Comparison of ENCODE assay signal across 14 cellular contexts in the genomic region with DNA sequence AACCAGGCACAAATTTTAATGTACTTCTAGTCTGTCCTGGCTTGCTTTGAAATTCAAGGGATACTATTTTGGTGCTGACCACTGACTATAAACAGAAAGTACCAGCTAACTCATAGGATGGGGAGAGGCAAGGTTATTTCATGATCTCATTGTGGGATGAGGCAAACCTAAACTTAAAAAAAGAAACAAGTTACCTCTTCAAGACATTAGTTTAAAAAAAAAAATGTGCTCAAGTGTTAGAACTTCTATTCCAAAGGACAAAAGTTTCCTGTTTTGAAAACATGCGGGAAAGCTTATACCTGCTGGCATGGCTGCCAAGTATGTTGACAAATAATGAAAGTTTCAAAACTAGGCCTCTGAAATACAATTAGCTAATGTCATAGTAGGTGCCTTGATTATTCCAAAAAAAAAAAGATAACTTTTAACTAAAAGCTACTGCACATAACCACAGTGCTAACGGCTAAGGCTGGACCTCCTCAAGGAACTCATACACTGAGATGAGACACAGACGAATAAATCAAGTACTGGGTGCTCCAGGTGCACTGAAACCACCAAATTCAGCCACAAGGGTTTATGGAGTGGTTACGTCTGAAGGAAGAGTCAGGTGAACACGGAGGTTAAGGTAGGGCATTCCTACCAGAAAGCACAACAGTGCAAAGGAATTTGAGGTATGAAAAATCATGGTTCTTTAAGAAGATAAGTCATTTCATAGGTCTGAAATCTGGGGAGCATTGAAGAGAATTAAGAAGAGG. TPM values are rescaled to one million over a fixed set of nuclear protein-coding genes. Genes with fewer than 3 reads are reported as not detected.
DNase-seq lines count a peak whose midpoint lies in the region; ATAC-seq and TF ChIP-seq lines count a peak whose summit lies in the region.
"Had no signal": no experiment of that assay in that cellular context is flagged by ENCODE, and none has a peak within 500 bp of the region (broad histone marks: within the 10 kb centered on the region; RNA-seq: fewer than 3 reads in every experiment).

No MANE protein-coding gene starts in this region.

- H3K4me3 ChIP-seq in GM23338 = no peak overlapping the region
- H3K4me3 ChIP-seq in mesenchymal stem cell (ENCODE audit: insufficient read depth in 1 of 2, low read depth in 1 of 2, low read length in 2 of 2) = no peak overlapping the region
- no peak overlapping the region for H3K4me3 ChIP-seq in prostate gland

- no peaks in the 10 kb centered on the region for H3K9me3 ChIP-seq in T-helper 17 cell (ENCODE audit: control insufficient read depth, low read length, poor library complexity, severe bottlenecking)
- H3K9me3 ChIP-seq in mesenchymal stem cell (ENCODE audit: control insufficient read depth, low read length) = no peaks in the 10 kb centered on the region
- no peaks in the 10 kb centered on the region for H3K9me3 ChIP-seq in prostate gland

- no peak overlapping the region for H3K9ac ChIP-seq in mesenchymal stem cell (ENCODE audit: low read length)

- no peaks in the 10 kb centered on the region for H3F3A ChIP-seq in GM23338 (replicated peaks; ENCODE audit: low read depth)

- H3K4me1 ChIP-seq in GM23338 (ENCODE audit: insufficient read depth) (peaks cover 8% of the 10 kb centered on the region; the same call in 1 of the 2 replicates), mesenchymal stem cell (ENCODE audit: control insufficient read depth, insufficient read depth, low read depth, low read length) (peaks cover 2% of the 10 kb centered on the region), prostate gland (replicated peaks) (no peaks in the 10 kb centered on the region)

- no peak overlapping the region for H4K8ac ChIP-seq in mesenchymal stem cell (ENCODE audit: low read length)

- no peak overlapping the region for H2AK5ac ChIP-seq in mesenchymal stem cell (ENCODE audit: low read length, severe bottlenecking)

- intact Hi-C loops in prostate gland (cut with DNase I) = no loop called here

- H3K27me3 ChIP-seq in GM23338 (ENCODE audit: insufficient read depth) (no peaks in the 10 kb centered on the region), mesenchymal stem cell (ENCODE audit: control insufficient read depth in 1 of 2, insufficient read depth in 1 of 2, low read length in 2 of 2) (no peaks in the 10 kb centered on the region), prostate gland (replicated peaks; ENCODE audit: insufficient read depth) (no peaks in the 10 kb centered on the region)

- H3K4me1 Mint-ChIP-seq in GM23338 (peaks cover 15% of the 10 kb centered on the region; the same call in 2 of the 3 replicates), T-helper 17 cell (peaks cover 48% of the 10 kb centered on the region)

- no peak overlapping the region for H2BK12ac ChIP-seq in mesenchymal stem cell (ENCODE audit: low read length in 2 of 2)

- no peak overlapping the region for H3K4ac ChIP-seq in mesenchymal stem cell (ENCODE audit: low read depth in 1 of 2, low read length in 2 of 2)

- no peaks in the 10 kb centered on the region for H3K36me3 ChIP-seq in GM23338 (ENCODE audit: insufficient read depth)
- H3K36me3 ChIP-seq in mesenchymal stem cell (ENCODE audit: control insufficient read depth in 1 of 2, insufficient read depth in 2 of 2, low read depth in 1 of 2, low read length in 2 of 2) = no peaks in the 10 kb centered on the region
- H3K36me3 ChIP-seq in prostate gland = no peaks in the 10 kb centered on the region

- no peaks in the 10 kb centered on the region for H3K9me3 Mint-ChIP-seq in GM23338

- H3K4me2 ChIP-seq in GM23338 (no peak overlapping the region), mesenchymal stem cell (ENCODE audit: low read length, poor library complexity, severe bottlenecking) (no peak overlapping the region)

- no peak overlapping the region for H2BK15ac ChIP-seq in mesenchymal stem cell (ENCODE audit: low read depth, poor library complexity, severe bottlenecking)

- WGBS in mesenchymal stem cell = 82% methylated on average over 4 of the region's 5 CpGs
- WGBS in prostate gland = 78% methylated on average over 5 of the region's 5 CpGs

- H4K91ac ChIP-seq in mesenchymal stem cell (ENCODE audit: low read length) = no peak overlapping the region

- no peak overlapping the region for H2BK120ac ChIP-seq in mesenchymal stem cell (ENCODE audit: low read depth, low read length)

- H3K36me3 Mint-ChIP-seq in GM23338 (ENCODE audit: low read depth) (no peaks in the 10 kb centered on the region), T-helper 17 cell (ENCODE audit: low read depth) (peaks cover 2% of the 10 kb centered on the region)

- H3K27ac ChIP-seq in GM23338 (ENCODE audit: low read depth) (no peak overlapping the region), mesenchymal stem cell (ENCODE audit: low read length, poor library complexity, severe bottlenecking) (no peak overlapping the region), prostate gland (no peak overlapping the region)

- no peak overlapping the region for H3K4me3 Mint-ChIP-seq in GM23338
- no peak overlapping the region for H3K4me3 Mint-ChIP-seq in T-helper 17 cell

- no peak overlapping the region for H3K14ac ChIP-seq in mesenchymal stem cell (ENCODE audit: low read length in 2 of 2)

- H3K27me3 Mint-ChIP-seq in GM23338 (ENCODE audit: insufficient read depth, low read depth, poor library complexity) (peaks cover 2% of the 10 kb centered on the region), T-helper 17 cell (no peaks in the 10 kb centered on the region)

- no peak for TF ChIP-seq POLR2A in prostate gland (IDR thresholded peaks at IDR 0.05)

- H3K79me1 ChIP-seq in mesenchymal stem cell (replicated peaks; ENCODE audit: low read length, poor library complexity, severe bottlenecking) = peaks cover 17% of the 10 kb centered on the region

- ATAC-seq in GM23338 (peak; percentile 60; the same call in 2 of the 3 replicates), T-helper 17 cell (peak; percentile 53), GM19395 (IDR thresholded peaks at IDR 0.05; ENCODE audit: unreplicated experiment) (no peak), GM18511 (IDR thresholded peaks at IDR 0.05; ENCODE audit: unreplicated experiment) (no peak)
- ATAC-seq: activated naive CD4-positive, alpha-beta T cell treated with anti-CD3 and anti-CD28 coated beads, Interleukin-2, amount 50 U/mL, for 72 hours; HCT116 had no signal

- no peak overlapping the region for H2BK5ac ChIP-seq in mesenchymal stem cell (ENCODE audit: low read depth, low read length, poor library complexity, severe bottlenecking)

- H3K79me2 ChIP-seq in GM23338 (replicated peaks; ENCODE audit: insufficient read depth) = peaks cover 89% of the 10 kb centered on the region

- peak; percentile 12 for DNase-seq in AG08396 (ENCODE audit: low spot score)
- DNase-seq in GM23338 (ENCODE audit: low spot score) = peak; percentile 34
- no peak for DNase-seq in T-helper 17 cell
- DNase-seq in mesenchymal stem cell = peak; percentile 29
- no peak for DNase-seq in prostate gland (ENCODE audit: low spot score)
- no peak for DNase-seq in AG20443 (ENCODE audit: low spot score)
- DNase-seq: NCI-H1694; NCI-H69; SHP77 treated with DMSO at 0.1 percent for 48 hours; stimulated activated CD8-positive, alpha-beta memory T cell treated with anti-CD3 and anti-CD28 coated beads, Interleukin-4, amount 100 ng/mL, for 48 hours had no signal

- peaks cover 3% of the 10 kb centered on the region for H4K20me1 ChIP-seq in GM23338 (replicated peaks; ENCODE audit: insufficient read depth)

- H3K9me2 ChIP-seq in GM23338 (ENCODE audit: insufficient read depth) = no peaks in the 10 kb centered on the region

- no peak overlapping the region for H3K18ac ChIP-seq in mesenchymal stem cell (ENCODE audit: low read depth in 1 of 2, low read length in 2 of 2)

- H3K27ac Mint-ChIP-seq in GM23338 = no peak overlapping the region
- H3K27ac Mint-ChIP-seq in T-helper 17 cell = peak overlapping the region; percentile 39
- H3K27ac Mint-ChIP-seq: activated naive CD4-positive, alpha-beta T cell treated with anti-CD3 and anti-CD28 coated beads, Interleukin-2, amount 50 U/mL, for 72 hours had no signal

- TF ChIP-seq CTCF in GM23338 (conservative IDR thresholded peaks at IDR 0.05; ENCODE audit: low read depth in 2 of 2) = no peak
- no peak for TF ChIP-seq CTCF in prostate gland (IDR thresholded peaks at IDR 0.05)

- no peak overlapping the region for H2AFZ ChIP-seq in GM23338
- H2AFZ ChIP-seq in mesenchymal stem cell (ENCODE audit: low read depth, low read length) = no peak overlapping the region

- no peak overlapping the region for H3K23ac ChIP-seq in mesenchymal stem cell (ENCODE audit: low read length in 2 of 2)

TF ChIP-seq in GM23338, 12 proteins besides CTCF, POLR2A, EP300 and RAD21 (continues in another document):
- TF ChIP-seq ZNF331 (CRISPR knock-in tag; IDR thresholded peaks at IDR 0.05; ENCODE audit: low read depth) = no peak
- TF ChIP-seq, protein P1, sequence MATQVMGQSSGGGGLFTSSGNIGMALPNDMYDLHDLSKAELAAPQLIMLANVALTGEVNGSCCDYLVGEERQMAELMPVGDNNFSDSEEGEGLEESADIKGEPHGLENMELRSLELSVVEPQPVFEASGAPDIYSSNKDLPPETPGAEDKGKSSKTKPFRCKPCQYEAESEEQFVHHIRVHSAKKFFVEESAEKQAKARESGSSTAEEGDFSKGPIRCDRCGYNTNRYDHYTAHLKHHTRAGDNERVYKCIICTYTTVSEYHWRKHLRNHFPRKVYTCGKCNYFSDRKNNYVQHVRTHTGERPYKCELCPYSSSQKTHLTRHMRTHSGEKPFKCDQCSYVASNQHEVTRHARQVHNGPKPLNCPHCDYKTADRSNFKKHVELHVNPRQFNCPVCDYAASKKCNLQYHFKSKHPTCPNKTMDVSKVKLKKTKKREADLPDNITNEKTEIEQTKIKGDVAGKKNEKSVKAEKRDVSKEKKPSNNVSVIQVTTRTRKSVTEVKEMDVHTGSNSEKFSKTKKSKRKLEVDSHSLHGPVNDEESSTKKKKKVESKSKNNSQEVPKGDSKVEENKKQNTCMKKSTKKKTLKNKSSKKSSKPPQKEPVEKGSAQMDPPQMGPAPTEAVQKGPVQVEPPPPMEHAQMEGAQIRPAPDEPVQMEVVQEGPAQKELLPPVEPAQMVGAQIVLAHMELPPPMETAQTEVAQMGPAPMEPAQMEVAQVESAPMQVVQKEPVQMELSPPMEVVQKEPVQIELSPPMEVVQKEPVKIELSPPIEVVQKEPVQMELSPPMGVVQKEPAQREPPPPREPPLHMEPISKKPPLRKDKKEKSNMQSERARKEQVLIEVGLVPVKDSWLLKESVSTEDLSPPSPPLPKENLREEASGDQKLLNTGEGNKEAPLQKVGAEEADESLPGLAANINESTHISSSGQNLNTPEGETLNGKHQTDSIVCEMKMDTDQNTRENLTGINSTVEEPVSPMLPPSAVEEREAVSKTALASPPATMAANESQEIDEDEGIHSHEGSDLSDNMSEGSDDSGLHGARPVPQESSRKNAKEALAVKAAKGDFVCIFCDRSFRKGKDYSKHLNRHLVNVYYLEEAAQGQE (IDR thresholded peaks at IDR 0.05; ENCODE audit: unreplicated experiment) = no peak
- TF ChIP-seq EZH2 (IDR thresholded peaks at IDR 0.05; ENCODE audit: low read depth, unreplicated experiment) = no peak

RNA-seq across cellular contexts. Expression of a gene that starts 38.1 kb away (rescaled TPM):
- total RNA-seq in GM23338 (2014; rRNA removed; shearing (Covaris generic)) = 22.7 and 32.9 TPM in 2 replicates
- 9.2 and 9.9 TPM in 2 replicates for polyA plus RNA-seq in GM23338 (2016; fragmentation: Nextera tagmentation; extraction: Ambion mirVana)
- total RNA-seq in T-helper 17 cell (10 to 100 TPM; 41.0 to 43.2 TPM), prostate gland (10 to 100 TPM; 40.6 to 42.0 TPM)
- polyA plus RNA-seq in mesenchymal stem cell (2013, experiment 1 of 2) = 35.4 TPM
- 35.0 TPM for polyA plus RNA-seq in mesenchymal stem cell (2013, experiment 2 of 2)

Comparison
In these comparisons a context has a peak if more than half of its experiments do, and no peak if none do; other contexts are left out.
1. DNase-seq: peak in AG08396 (single experiment), GM23338 (single experiment) and mesenchymal stem cell (single experiment); none in T-helper 17 cell (0 of 3), prostate gland (single experiment) and AG20443 (single experiment).
2. ATAC-seq: peak in GM23338 (single experiment) and T-helper 17 cell (single experiment); none in GM19395 (single experiment) and GM18511 (single experiment).